1 cellular context compared by ENCODE assay signal in genomic region chr7:137757146-137757925, GRCh38.
TF ChIP-seq lines count a peak whose summit lies in the region.

No MANE protein-coding gene starts in this region.

TF ChIP-seq in SK-N-SH, 30 proteins besides CTCF, POLR2A, EP300 and RAD21 (continued from another document):
- TF ChIP-seq FOSL2 (IDR thresholded peaks at IDR 0.05; ENCODE audit: borderline replicate concordance, low read depth) = no peak
- TF ChIP-seq FOXJ3 (CRISPR knock-in tag; IDR thresholded peaks at IDR 0.05) = no peak
- no peak for TF ChIP-seq RFX5 (IDR thresholded peaks at IDR 0.05; ENCODE audit: low read length)
- TF ChIP-seq IRF3 (IDR thresholded peaks at IDR 0.05; ENCODE audit: low read depth, low read length) = no peak
- TF ChIP-seq POLR2AphosphoS5 (IDR thresholded peaks at IDR 0.05; ENCODE audit: low read depth, low read length) = no peak
- TF ChIP-seq FOXM1 (IDR thresholded peaks at IDR 0.05; ENCODE audit: low read depth) = no peak
- TF ChIP-seq PBX3 (IDR thresholded peaks at IDR 0.05) = no peak
- TF ChIP-seq TAF1 (IDR thresholded peaks at IDR 0.05; ENCODE audit: borderline replicate concordance, low read depth, low read length) = no peak
- no peak for TF ChIP-seq NFIC (IDR thresholded peaks at IDR 0.05; ENCODE audit: borderline replicate concordance)
